ENCODE assay signal across 20 cellular contexts in genomic region chr2:168662651-168663208, GRCh38.
"Had no signal": no experiment of that assay in that cellular context is flagged by ENCODE, and none has a peak within 500 bp of the region (broad histone marks: within the 10 kb centered on the region; RNA-seq: fewer than 3 reads in every experiment).

No MANE protein-coding gene starts in this region.

- H3K9me3 Mint-ChIP-seq: activated CD8-positive, alpha-beta T cell treated with anti-CD3 and anti-CD28 coated beads for 36 hours; activated T-helper 17 cell treated with anti-CD3 and anti-CD28 coated beads, Interleukin-2, amount 50 U/mL, for 72 hours; central memory CD8-positive, alpha-beta T cell; natural killer cell; stimulated activated effector memory CD8-positive, alpha-beta T cell treated with anti-CD3 and anti-CD28 coated beads, Interleukin-12 subunit alpha, Interleukin-12 subunit beta, amount 100 ng/mL, for 72 hours had no signal

- H3K36me3 ChIP-seq: ascending aorta, colonic mucosa, sigmoid colon, upper lobe of left lung had no signal

- H3K4me3 ChIP-seq: ascending aorta, colonic mucosa, sigmoid colon, testis, upper lobe of left lung had no signal

- H3K4me3 Mint-ChIP-seq: activated CD8-positive, alpha-beta T cell treated with anti-CD3 and anti-CD28 coated beads for 36 hours; activated T-helper 17 cell treated with anti-CD3 and anti-CD28 coated beads, Interleukin-2, amount 50 U/mL, for 72 hours; central memory CD8-positive, alpha-beta T cell; natural killer cell; stimulated activated effector memory CD8-positive, alpha-beta T cell treated with anti-CD3 and anti-CD28 coated beads, Interleukin-12 subunit alpha, Interleukin-12 subunit beta, amount 100 ng/mL, for 72 hours had no signal

- H3K27ac Mint-ChIP-seq: activated CD8-positive, alpha-beta T cell treated with anti-CD3 and anti-CD28 coated beads for 36 hours; activated T-helper 17 cell treated with anti-CD3 and anti-CD28 coated beads, Interleukin-2, amount 50 U/mL, for 72 hours; natural killer cell; stimulated activated effector memory CD8-positive, alpha-beta T cell treated with anti-CD3 and anti-CD28 coated beads, Interleukin-12 subunit alpha, Interleukin-12 subunit beta, amount 100 ng/mL, for 72 hours had no signal

- H3K27ac ChIP-seq: ascending aorta, colonic mucosa, sigmoid colon, testis, upper lobe of left lung had no signal

- H3K4me1 ChIP-seq: ascending aorta, colonic mucosa, upper lobe of left lung had no signal

- H3K27me3 Mint-ChIP-seq: activated CD8-positive, alpha-beta T cell treated with anti-CD3 and anti-CD28 coated beads for 36 hours; activated T-helper 17 cell treated with anti-CD3 and anti-CD28 coated beads, Interleukin-2, amount 50 U/mL, for 72 hours; central memory CD8-positive, alpha-beta T cell had no signal

- H3K4me1 Mint-ChIP-seq: central memory CD8-positive, alpha-beta T cell had no signal

- H3K36me3 Mint-ChIP-seq: natural killer cell; stimulated activated effector memory CD8-positive, alpha-beta T cell treated with anti-CD3 and anti-CD28 coated beads, Interleukin-12 subunit alpha, Interleukin-12 subunit beta, amount 100 ng/mL, for 72 hours had no signal

- H3K27me3 ChIP-seq: ascending aorta, colonic mucosa, sigmoid colon, testis, upper lobe of left lung had no signal

- H3K9me3 ChIP-seq: ascending aorta, colonic mucosa, sigmoid colon, testis, upper lobe of left lung had no signal

- DNase-seq: activated CD4-positive, alpha-beta T cell treated with anti-CD3 and anti-CD28 coated beads for 48 hours; activated CD4-positive, CD25-positive, alpha-beta regulatory T cell; activated CD8-positive, alpha-beta T cell treated with anti-CD3 and anti-CD28 coated beads for 36 hours; activated naive CD4-positive, alpha-beta T cell treated with Interleukin-2 at 50 U/mL for 16 hours; activated T-cell treated with anti-CD3 and anti-CD28 coated beads, Interleukin-2, amount 50 U/mL, for 1 hour; colonic mucosa; mesenchymal stem cell; natural killer cell; posterior cingulate gyrus; sigmoid colon; stimulated activated CD4-positive, alpha-beta T cell treated with anti-CD3 and anti-CD28 coated beads, Interleukin-4, amount 100 ng/mL, for 24 hours; T-helper 1 cell; T-helper 9 cell; testis; upper lobe of left lung had no signal

- ATAC-seq: activated CD8-positive, alpha-beta T cell treated with anti-CD3 and anti-CD28 coated beads for 36 hours; activated T-helper 17 cell treated with anti-CD3 and anti-CD28 coated beads, Interleukin-2, amount 50 U/mL, for 72 hours; esophagus mucosa; natural killer cell; stimulated activated effector memory CD8-positive, alpha-beta T cell treated with anti-CD3 and anti-CD28 coated beads, Interleukin-12 subunit alpha, Interleukin-12 subunit beta, amount 100 ng/mL, for 72 hours had no signal
